Comparison of ENCODE assay signal across 16 cellular contexts in the genomic region with DNA sequence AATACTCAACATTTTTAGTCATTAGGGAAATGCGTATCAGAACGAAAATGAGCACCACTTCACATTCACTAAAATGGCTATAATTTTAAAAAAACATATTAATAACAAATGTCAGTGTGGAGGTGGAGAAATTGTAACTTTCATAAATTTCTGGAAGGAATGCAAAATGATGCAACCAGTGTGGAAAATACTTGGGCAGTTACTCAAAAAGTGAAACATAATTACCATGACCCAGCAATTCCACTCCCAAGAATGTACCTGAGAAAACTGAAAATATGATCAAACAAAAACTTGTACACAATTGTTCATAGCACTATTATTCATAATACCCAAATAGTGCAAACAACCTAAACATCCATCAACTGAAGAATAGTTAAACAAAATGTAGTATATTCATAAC.
"Had no signal": no experiment of that assay in that cellular context is flagged by ENCODE, and none has a peak within 500 bp of the region (broad histone marks: within the 10 kb centered on the region; RNA-seq: fewer than 3 reads in every experiment).

No MANE protein-coding gene starts in this region.

- H3K36me3 ChIP-seq: adrenal gland, thyroid gland, uterus had no signal

- H3K4me1 ChIP-seq: adrenal gland, thyroid gland, uterus had no signal

- FAIRE-seq: colon, small intestine, TTC549 had no signal

- H3K27ac ChIP-seq: adrenal gland, thyroid gland, uterus had no signal

- H3K4me3 ChIP-seq: adrenal gland, lung, thyroid gland, uterus had no signal

- DNase-seq: activated B cell treated with CpG ODN at 0.5 μM for 24 hours; activated CD4-positive, alpha-beta T cell treated with anti-CD3 and anti-CD28 coated beads, Interleukin-2, amount 50 U/mL, for 1 hour; activated naive CD4-positive, alpha-beta T cell treated with anti-CD3 and anti-CD28 coated beads, Interleukin-2, amount 10 ng/mL, durations not matched to agents 7 days and 5 days; activated T-cell treated with anti-CD3 and anti-CD28 coated beads for 4 hours; adrenal gland; naive B cell; retina; small intestine; T-helper 2 cell; thyroid gland; uterus had no signal

- H3K27me3 ChIP-seq: adrenal gland, thyroid gland, uterus had no signal

- H3K4me3 Mint-ChIP-seq: activated B cell treated with CpG ODN at 0.5 μM for 24 hours; activated naive CD4-positive, alpha-beta T cell treated with anti-CD3 and anti-CD28 coated beads, Interleukin-2, amount 10 ng/mL, durations not matched to agents 7 days and 5 days; activated T-helper 17 cell treated with anti-CD3 and anti-CD28 coated beads, Interleukin-2, amount 50 U/mL, for 72 hours; brain; naive B cell had no signal

- H3K27ac Mint-ChIP-seq: activated B cell treated with CpG ODN at 0.5 μM for 24 hours; activated T-helper 17 cell treated with anti-CD3 and anti-CD28 coated beads, Interleukin-2, amount 50 U/mL, for 72 hours; brain; naive B cell had no signal

- H3K9me3 Mint-ChIP-seq: activated naive CD4-positive, alpha-beta T cell treated with anti-CD3 and anti-CD28 coated beads, Interleukin-2, amount 10 ng/mL, durations not matched to agents 7 days and 5 days had no signal

- H3K9me3 ChIP-seq: adrenal gland, thyroid gland, uterus had no signal

- H3K4me1 Mint-ChIP-seq: activated B cell treated with CpG ODN at 0.5 μM for 24 hours; activated naive CD4-positive, alpha-beta T cell treated with anti-CD3 and anti-CD28 coated beads, Interleukin-2, amount 10 ng/mL, durations not matched to agents 7 days and 5 days; activated T-helper 17 cell treated with anti-CD3 and anti-CD28 coated beads, Interleukin-2, amount 50 U/mL, for 72 hours; brain; naive B cell had no signal

- ATAC-seq: activated T-helper 17 cell treated with anti-CD3 and anti-CD28 coated beads, Interleukin-2, amount 50 U/mL, for 72 hours had no signal

- H3K36me3 Mint-ChIP-seq: activated naive CD4-positive, alpha-beta T cell treated with anti-CD3 and anti-CD28 coated beads, Interleukin-2, amount 10 ng/mL, durations not matched to agents 7 days and 5 days; brain; naive B cell had no signal
